In the genomic region with DNA sequence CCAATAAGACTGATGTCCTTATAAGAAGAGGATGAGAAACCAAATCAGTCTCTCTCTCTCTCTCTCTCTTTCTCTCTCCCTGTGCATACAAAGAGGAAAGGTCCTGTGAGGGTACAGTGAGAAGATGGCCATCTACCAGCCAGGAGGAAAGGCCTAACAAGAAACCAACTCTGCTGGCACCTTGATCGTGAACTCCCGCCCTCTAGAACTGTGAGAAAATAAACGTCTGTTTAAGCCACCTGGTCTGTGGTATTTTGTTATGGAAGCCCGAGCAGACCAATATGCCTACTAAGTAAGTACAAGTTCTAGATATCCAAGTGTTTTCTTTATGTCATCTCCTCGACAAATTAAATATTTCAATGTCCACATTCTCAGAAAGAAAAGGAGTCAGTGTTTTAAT, we compare ENCODE assay signal across 1 cellular context.
TF ChIP-seq lines count a peak whose summit lies in the region.

No MANE protein-coding gene starts in this region.

TF ChIP-seq in K562, 482 proteins besides CTCF, POLR2A, EP300 and RAD21 (continued from another document):
- no peak for TF ChIP-seq ZNF699 (CRISPR knock-in tag; IDR thresholded peaks at IDR 0.05; ENCODE audit: insufficient replicate concordance)
- no peak for TF ChIP-seq MCM3 (IDR thresholded peaks at IDR 0.05)
- TF ChIP-seq ZNF197 (CRISPR knock-in tag; IDR thresholded peaks at IDR 0.05; ENCODE audit: low read depth): no peak
